ENCODE assay signal across 10 cellular contexts in genomic region chr15:101189341-101189679, GRCh38.
A peak's percentile ranks its signal among the peaks of the same experiment; 100 is the strongest.
DNase-seq lines count a peak whose midpoint lies in the region; ATAC-seq and TF ChIP-seq lines count a peak whose summit lies in the region.
"Had no signal": no experiment of that assay in that cellular context is flagged by ENCODE, and none has a peak within 500 bp of the region (broad histone marks: within the 10 kb centered on the region; RNA-seq: fewer than 3 reads in every experiment).

No MANE protein-coding gene starts in this region.

- H3K4me1 ChIP-seq in GM23248 (ENCODE audit: insufficient read depth) (peaks cover 71% of the 10 kb centered on the region), gastroesophageal sphincter (peaks cover 2 to 95% (median 14%) of the 10 kb centered on the region in 3 donors), gastrocnemius medialis (peaks cover 53 to 75% of the 10 kb centered on the region in 2 donors)

- in situ Hi-C loops in GM23248 (cut with MboI) (no loop called here), gastrocnemius medialis (cut with MboI; ENCODE audit: low sequenced_read_pairs in 4 of 4) (no loop called here)

- CTCF ChIA-PET in activated CD8-positive, alpha-beta T cell treated with anti-CD3 and anti-CD28 coated beads, Interleukin-2, amount 10 ng/mL, durations not matched to agents 7 days and 5 days (lab: Charles Lee), result interaction anchor here (1.2 to 1.4 kb wide), 2 partner anchors 8 to 52 kb away, joined by 3 to 4 read pairs; no protein-coding TSS in a partner anchor

- ATAC-seq in activated CD8-positive, alpha-beta T cell treated with anti-CD3 and anti-CD28 coated beads, Interleukin-2, amount 10 ng/mL, durations not matched to agents 7 days and 5 days, result no peak
- ATAC-seq in gastroesophageal sphincter, result no peak
- ATAC-seq in gastrocnemius medialis, result no peak
- no peak for ATAC-seq in GM21360 (IDR thresholded peaks at IDR 0.05; ENCODE audit: unreplicated experiment)
- no peak for ATAC-seq in HG03378 (IDR thresholded peaks at IDR 0.05; ENCODE audit: unreplicated experiment)
- no peak for ATAC-seq in HG03175 (IDR thresholded peaks at IDR 0.05; ENCODE audit: unreplicated experiment)

- no peaks in the 10 kb centered on the region for H3K9me3 Mint-ChIP-seq in activated CD8-positive, alpha-beta T cell treated with anti-CD3 and anti-CD28 coated beads, Interleukin-2, amount 10 ng/mL, durations not matched to agents 7 days and 5 days (ENCODE audit: insufficient read depth)

- H3K27me3 Mint-ChIP-seq in activated CD8-positive, alpha-beta T cell treated with anti-CD3 and anti-CD28 coated beads, Interleukin-2, amount 10 ng/mL, durations not matched to agents 7 days and 5 days (ENCODE audit: low read depth), result no peaks in the 10 kb centered on the region

- H3K4me3 ChIP-seq in GM23248 (no peak overlapping the region), gastroesophageal sphincter (peak overlapping the region; percentile 20 to 39), gastrocnemius medialis (peak overlapping the region; percentile 22 to 41 (median 36))

- TF ChIP-seq CTCF in gastroesophageal sphincter (IDR thresholded peaks at IDR 0.05), result no peak
- no peak for TF ChIP-seq CTCF in gastrocnemius medialis (IDR thresholded peaks at IDR 0.05 in 4 of 5, conservative IDR thresholded peaks at IDR 0.05 in 1 of 5)

- H4K20me1 ChIP-seq in GM23248 (ENCODE audit: insufficient read depth), result no peaks in the 10 kb centered on the region

- H3K27me3 ChIP-seq in GM23248 (replicated peaks; ENCODE audit: insufficient read depth) (no peaks in the 10 kb centered on the region), gastroesophageal sphincter (no peaks in the 10 kb centered on the region), gastrocnemius medialis (no peaks in the 10 kb centered on the region)

- POLR2A ChIA-PET in activated CD8-positive, alpha-beta T cell treated with anti-CD3 and anti-CD28 coated beads, Interleukin-2, amount 10 ng/mL, durations not matched to agents 7 days and 5 days (lab: Charles Lee), result interaction anchor here (0.6 to 0.8 kb wide), 2 partner anchors 8 to 94 kb away, joined by 3 read pairs; no protein-coding TSS in a partner anchor

- intact Hi-C loops in gastrocnemius medialis (cut with DNase I; ENCODE audit: low total_unique reads), result loop anchor here (5.0 kb wide), 1 partner anchor 63 kb away; the partner anchor contains the start of gene CHSY1

- no peak overlapping the region for H3K4me3 Mint-ChIP-seq in activated CD8-positive, alpha-beta T cell treated with anti-CD3 and anti-CD28 coated beads, Interleukin-2, amount 10 ng/mL, durations not matched to agents 7 days and 5 days

- peak overlapping the region; percentile 31 for H3K27ac Mint-ChIP-seq in activated CD8-positive, alpha-beta T cell treated with anti-CD3 and anti-CD28 coated beads, Interleukin-2, amount 10 ng/mL, durations not matched to agents 7 days and 5 days

- TF ChIP-seq POLR2A in gastroesophageal sphincter (IDR thresholded peaks at IDR 0.05) (no peak), gastrocnemius medialis (IDR thresholded peaks at IDR 0.05) (no peak)

- WGBS in GM23248 (ENCODE audit: low coverage in 1 of 2, low lambda C conversion rate in 2 of 2, missing lambda C conversion rate in 2 of 2), 2 experiments, result 26 to 33% methylated on average over 5 of the region's 5 CpGs
- 36% methylated on average over 4 of the region's 5 CpGs; no CpG with 5 or more reads in 1 of the 2 donors for WGBS in gastroesophageal sphincter (ENCODE audit: low coverage in 1 of 2), 2 donors

- H3K27ac ChIP-seq in GM23248 (peak overlapping the region; percentile 83), gastroesophageal sphincter (peak overlapping the region; percentile 36 to 80 (median 76)), gastrocnemius medialis (peak overlapping the region; percentile 48 to 79 (median 74)), caudate nucleus (ENCODE audit: low read depth, low read length) (no peak overlapping the region)

- H3K9me3 ChIP-seq in GM23248 (ENCODE audit: low read depth), result no peaks in the 10 kb centered on the region
- no peaks in the 10 kb centered on the region for H3K9me3 ChIP-seq in gastroesophageal sphincter
- H3K9me3 ChIP-seq in gastrocnemius medialis, result no peaks in the 10 kb centered on the region

- peaks cover 49% of the 10 kb centered on the region for H3K36me3 Mint-ChIP-seq in activated CD8-positive, alpha-beta T cell treated with anti-CD3 and anti-CD28 coated beads, Interleukin-2, amount 10 ng/mL, durations not matched to agents 7 days and 5 days (ENCODE audit: low read depth)

- H3K4me2 ChIP-seq in GM23248 (ENCODE audit: unreplicated experiment), result peak overlapping the region; percentile 70

- H3K36me3 ChIP-seq in GM23248 (ENCODE audit: low read depth) (no peaks in the 10 kb centered on the region), gastroesophageal sphincter (no peaks in the 10 kb centered on the region), gastrocnemius medialis (no peaks in the 10 kb centered on the region)

- DNase-seq in GM23248 (no peak), gastrocnemius medialis (no peak), caudate nucleus (lab: John Stamatoyannopoulos, UW) (no peak)
- no peak for DNase-seq in activated CD8-positive, alpha-beta T cell treated with anti-CD3 and anti-CD28 coated beads, Interleukin-2, amount 10 ng/mL, durations not matched to agents 7 days and 5 days
- DNase-seq: DMS79, OCI-M1 had no signal

- peak overlapping the region; percentile 61 for H3K9ac ChIP-seq in GM23248

- TF ChIP-seq EP300 in gastroesophageal sphincter (IDR thresholded peaks at IDR 0.05), result no peak

- H3K9me2 ChIP-seq in GM23248 (ENCODE audit: insufficient read depth), result no peaks in the 10 kb centered on the region

- no peak overlapping the region for H2AFZ ChIP-seq in GM23248

- H3F3A ChIP-seq in GM23248 (ENCODE audit: insufficient read depth), result peaks cover 38% of the 10 kb centered on the region

- H3K4me1 Mint-ChIP-seq in activated CD8-positive, alpha-beta T cell treated with anti-CD3 and anti-CD28 coated beads, Interleukin-2, amount 10 ng/mL, durations not matched to agents 7 days and 5 days (ENCODE audit: low read depth), result peaks cover 81% of the 10 kb centered on the region

- peaks cover 100% of the 10 kb centered on the region for H3K79me2 ChIP-seq in GM23248 (ENCODE audit: insufficient read depth)
